ENCODE assay signal across 8 cellular contexts in the genomic region with DNA sequence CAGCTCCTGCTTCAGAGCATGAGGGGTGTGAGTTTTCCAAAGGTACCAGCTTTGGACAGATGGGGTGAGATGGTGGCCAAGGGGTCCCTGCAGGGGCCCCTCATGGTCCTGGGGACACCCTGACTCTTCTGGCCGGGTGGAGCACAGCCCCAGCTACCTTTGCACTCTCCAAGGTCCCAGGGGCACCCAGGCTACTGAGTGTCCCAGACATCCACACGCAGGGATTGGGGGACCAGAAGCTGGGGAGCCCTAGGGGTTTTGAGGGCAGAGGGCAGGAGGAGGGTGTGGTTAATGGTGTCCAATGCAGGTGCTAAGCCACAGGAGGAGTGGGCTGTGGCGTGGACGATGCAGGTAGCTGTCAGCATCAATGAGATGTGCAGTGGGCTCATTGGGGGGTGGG.
"Had no signal": no experiment of that assay in that cellular context is flagged by ENCODE, and none has a peak within 500 bp of the region (broad histone marks: within the 10 kb centered on the region; RNA-seq: fewer than 3 reads in every experiment).

No MANE protein-coding gene starts in this region.

- H3K4me1 ChIP-seq: HAP-1 had no signal

- H3K4me3 Mint-ChIP-seq: HFFc6 had no signal

- H3K4me3 ChIP-seq: GM23248, HAP-1 had no signal

- H3K9me3 ChIP-seq: HAP-1 had no signal

- H3K27ac ChIP-seq: GM23248, HL-60 had no signal

- ATAC-seq: HCT116 had no signal

- H3K9me3 Mint-ChIP-seq: HFFc6 had no signal

- H2AFZ ChIP-seq: GM23248 had no signal

- H3K27ac Mint-ChIP-seq: HFFc6 had no signal

- H3K36me3 ChIP-seq: HAP-1 had no signal

- DNase-seq: GM23248, GOT3, H7, HFFc6, IMR-90 had no signal
